Comparison of ENCODE assay signal across 10 cellular contexts in the genomic region with DNA sequence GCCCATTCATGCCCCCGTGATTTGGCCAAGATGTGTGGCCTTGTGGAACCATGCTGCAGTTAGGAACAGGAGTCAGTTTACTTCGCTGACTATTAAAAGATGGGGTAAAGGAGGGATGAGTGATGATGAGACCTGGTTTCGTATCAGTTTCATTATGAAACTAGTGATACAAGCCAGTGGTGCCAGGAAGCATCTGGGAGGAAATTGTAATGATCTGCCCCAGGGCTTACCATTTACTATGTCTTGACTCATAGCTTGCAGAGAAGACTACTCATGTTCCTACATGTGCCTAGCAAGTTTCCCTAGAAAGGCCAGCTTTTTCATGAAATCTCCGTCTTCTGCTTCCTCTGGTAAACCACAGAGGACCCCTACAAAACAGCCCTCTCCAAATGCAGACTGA. TPM values are rescaled to one million over a fixed set of nuclear protein-coding genes. Genes with fewer than 3 reads are reported as not detected.
A peak's percentile ranks its signal among the peaks of the same experiment; 100 is the strongest.
DNase-seq lines count a peak whose midpoint lies in the region; ATAC-seq and TF ChIP-seq lines count a peak whose summit lies in the region.
"Had no signal": no experiment of that assay in that cellular context is flagged by ENCODE, and none has a peak within 500 bp of the region (broad histone marks: within the 10 kb centered on the region; RNA-seq: fewer than 3 reads in every experiment).

No MANE protein-coding gene starts in this region.

- 0 out of 20 replicates have a peak overlapping the region, but pooled peaks of 1 of the 10 experiments have one; percentile 30 for H3K4me3 ChIP-seq in BLaER1 treated with 17β-estradiol and CSF1 and Interleukin-3, amounts not matched to agents 10 nM and 100 nM
- H3K4me3 ChIP-seq in OCI-LY3 (ENCODE audit: low read length) (peak overlapping the region; percentile 6), endodermal cell (ENCODE audit: low read length) (no peak overlapping the region)
- H3K4me3 ChIP-seq: uterus had no signal

- ATAC-seq in GM18519 (IDR thresholded peaks at IDR 0.05; ENCODE audit: low FRiP score, unreplicated experiment) (peak; percentile 47), GM18511 (IDR thresholded peaks at IDR 0.05; ENCODE audit: unreplicated experiment) (no peak)

- 90 to 93% methylated on average over 4 of the region's 4 CpGs for WGBS in endodermal cell (ENCODE audit: insufficient coverage in 1 of 2, insufficient read length in 1 of 2), 2 experiments

- H4K20me1 ChIP-seq in BLaER1 treated with 17β-estradiol and CSF1 and Interleukin-3, amounts not matched to agents 10 nM and 100 nM: no peaks in the 10 kb centered on the region
- H4K20me1 ChIP-seq in OCI-LY3 (ENCODE audit: insufficient read depth, low read length): no peaks in the 10 kb centered on the region

- no peaks in the 10 kb centered on the region for H3K4me1 Mint-ChIP-seq in endodermal cell
- H3K4me1 Mint-ChIP-seq: activated naive CD4-positive, alpha-beta T cell treated with anti-CD3 and anti-CD28 coated beads, Interleukin-2, amount 50 U/mL, for 24 hours had no signal

- intact Hi-C loops in head of caudate nucleus (cut with DNase I): no loop called here

- H3K36me3 Mint-ChIP-seq in endodermal cell (ENCODE audit: low read depth): peaks cover 21% of the 10 kb centered on the region
- H3K36me3 Mint-ChIP-seq: activated naive CD4-positive, alpha-beta T cell treated with anti-CD3 and anti-CD28 coated beads, Interleukin-2, amount 50 U/mL, for 24 hours had no signal

- no peaks in the 10 kb centered on the region for H3K27me3 ChIP-seq in BLaER1 treated with 17β-estradiol and CSF1 and Interleukin-3, amounts not matched to agents 10 nM and 100 nM
- no peaks in the 10 kb centered on the region for H3K27me3 ChIP-seq in OCI-LY3 (ENCODE audit: low read depth, low read length)
- no peaks in the 10 kb centered on the region for H3K27me3 ChIP-seq in endodermal cell (ENCODE audit: control insufficient read depth, insufficient read depth, low read length, poor library complexity, severe bottlenecking)
- H3K27me3 ChIP-seq: uterus had no signal

- no peaks in the 10 kb centered on the region for H3K79me2 ChIP-seq in OCI-LY3 (ENCODE audit: low read length)

- H3K9me3 ChIP-seq in BLaER1 treated with 17β-estradiol and CSF1 and Interleukin-3, amounts not matched to agents 10 nM and 100 nM (replicated peaks in 1 of 11): peaks cover 0 to 19% (median 4%) of the 10 kb centered on the region in 11 experiments; a peak in 14 of 22 replicates
- H3K9me3 ChIP-seq in OCI-LY3 (ENCODE audit: insufficient read depth, low read length) (no peaks in the 10 kb centered on the region), endodermal cell (ENCODE audit: control insufficient read depth, low read length) (no peaks in the 10 kb centered on the region)
- H3K9me3 ChIP-seq: uterus had no signal

- H3K4me1 ChIP-seq in BLaER1 treated with 17β-estradiol and CSF1 and Interleukin-3, amounts not matched to agents 10 nM and 100 nM: peaks cover 32 to 92% (median 83%) of the 10 kb centered on the region in 10 experiments
- H3K4me1 ChIP-seq in OCI-LY3 (ENCODE audit: low read length): peaks cover 21% of the 10 kb centered on the region
- H3K4me1 ChIP-seq in endodermal cell (ENCODE audit: control insufficient read depth, insufficient read depth, low read length): no peaks in the 10 kb centered on the region
- H3K4me1 ChIP-seq: uterus had no signal

- H3K4me3 Mint-ChIP-seq in endodermal cell: no peak overlapping the region
- H3K4me3 Mint-ChIP-seq: activated naive CD4-positive, alpha-beta T cell treated with anti-CD3 and anti-CD28 coated beads, Interleukin-2, amount 50 U/mL, for 24 hours had no signal

- H3K9ac ChIP-seq in BLaER1 treated with 17β-estradiol and CSF1 and Interleukin-3, amounts not matched to agents 10 nM and 100 nM: peak overlapping the region in 9 of 11 experiments; percentile 10 to 83 (median 80); a peak in 17 of 22 replicates
- no peak overlapping the region; the same call in 1 of the 2 replicates for H3K9ac ChIP-seq in OCI-LY3 (ENCODE audit: low read length)
- H3K9ac ChIP-seq in endodermal cell (ENCODE audit: extremely low read depth, low read length, poor library complexity, severe bottlenecking): no peak overlapping the region

- H2AFZ ChIP-seq in OCI-LY3 (ENCODE audit: low read depth, low read length): peak overlapping the region; percentile 21; the same call in 1 of the 2 replicates

- no peak for DNase-seq in endodermal cell
- DNase-seq in DMS53 treated with DMSO at 0.1 percent for 48 hours (lab: John Stamatoyannopoulos, UW; ENCODE audit: unreplicated experiment): no peak
- no peak for DNase-seq in head of caudate nucleus
- DNase-seq in NCI-H2081 treated with DMSO at 0.1 percent for 48 hours (lab: John Stamatoyannopoulos, UW): no peak
- DNase-seq: uterus had no signal

- H3K27ac Mint-ChIP-seq in endodermal cell: peak overlapping the region; percentile 27
- H3K27ac Mint-ChIP-seq: activated naive CD4-positive, alpha-beta T cell treated with anti-CD3 and anti-CD28 coated beads, Interleukin-2, amount 50 U/mL, for 24 hours had no signal

- H3K27me3 Mint-ChIP-seq in endodermal cell (ENCODE audit: insufficient read depth): no peaks in the 10 kb centered on the region

- TF ChIP-seq CTCF in OCI-LY3 (IDR thresholded peaks at IDR 0.05; ENCODE audit: low read depth, low read length): no peak
- TF ChIP-seq CTCF in endodermal cell (conservative IDR thresholded peaks at IDR 0.05): no peak

- no peaks in the 10 kb centered on the region for H3K36me3 ChIP-seq in BLaER1 treated with 17β-estradiol and CSF1 and Interleukin-3, amounts not matched to agents 10 nM and 100 nM
- H3K36me3 ChIP-seq in OCI-LY3 (replicated peaks; ENCODE audit: low read depth, low read length) (no peaks in the 10 kb centered on the region), endodermal cell (ENCODE audit: control insufficient read depth, insufficient read depth, low read length) (no peaks in the 10 kb centered on the region)
- H3K36me3 ChIP-seq: uterus had no signal

- peak overlapping the region; percentile 55 to 91 (median 77) for H3K4me2 ChIP-seq in BLaER1 treated with 17β-estradiol and CSF1 and Interleukin-3, amounts not matched to agents 10 nM and 100 nM
- peak overlapping the region; percentile 39 for H3K4me2 ChIP-seq in OCI-LY3 (ENCODE audit: low read length)

- peak overlapping the region in 10 of 11 experiments; percentile 49 to 99 (median 96); a peak in 19 of 22 replicates for H3K27ac ChIP-seq in BLaER1 treated with 17β-estradiol and CSF1 and Interleukin-3, amounts not matched to agents 10 nM and 100 nM
- H3K27ac ChIP-seq in OCI-LY3 (ENCODE audit: low read length) (peak overlapping the region; percentile 65), endodermal cell (ENCODE audit: low read depth, low read length) (no peak overlapping the region)
- H3K27ac ChIP-seq: uterus had no signal

- no peaks in the 10 kb centered on the region for H3K9me3 Mint-ChIP-seq in endodermal cell
- H3K9me3 Mint-ChIP-seq: activated naive CD4-positive, alpha-beta T cell treated with anti-CD3 and anti-CD28 coated beads, Interleukin-2, amount 50 U/mL, for 24 hours had no signal

RNA-seq across cellular contexts. Expression of gene CDH3, which starts 23.2 kb away (rescaled TPM):
- 10 to 100 TPM; 79.6 to 88.1 TPM for total RNA-seq in endodermal cell
- 13.0 TPM for polyA plus RNA-seq in endodermal cell (2013, experiment 1 of 2)
- 8.5 TPM for polyA plus RNA-seq in endodermal cell (2013, experiment 2 of 2)

Comparison
In these comparisons a context has a peak if more than half of its experiments do, and no peak if none do; other contexts are left out.
1. H3K9ac ChIP-seq: peak in BLaER1 treated with 17β-estradiol and CSF1 and Interleukin-3, amounts not matched to agents 10 nM and 100 nM (9 of 11); none in OCI-LY3 (single experiment) and endodermal cell (single experiment).